8 cellular contexts compared by ENCODE assay signal in genomic region chr20:37902504-37903313, GRCh38. TPM values are rescaled to one million over a fixed set of nuclear protein-coding genes. Genes with fewer than 3 reads are reported as not detected.
DNase-seq lines count a peak whose midpoint lies in the region; ATAC-seq and TF ChIP-seq lines count a peak whose summit lies in the region.

TSS of gene VSTM2L (plus strand) at chr20:37903127. CDS start at chr20:37903351, 224 bp downstream.

- WGBS in heart left ventricle, 4 donors = 5 to 26% (median 7%) methylated on average over 12 to 71 of the region's 71 CpGs

- POLR2A ChIA-PET in activated naive CD8-positive, alpha-beta T cell treated with anti-CD3 and anti-CD28 coated beads, Interleukin-2, amount 10 ng/mL, durations not matched to agents 7 days and 5 days (lab: Charles Lee) = no interaction called here
- POLR2A ChIA-PET in OCI-LY7 (lab: Charles Lee) = no interaction called here

- peaks cover 11% of the 10 kb centered on the region for H3K27me3 ChIP-seq in H7 (ENCODE audit: control insufficient read depth, insufficient read depth, low read length)
- H3K27me3 ChIP-seq in heart left ventricle = peaks cover 17 to 72% (median 30%) of the 10 kb centered on the region in 9 donors

- H3K4me3 ChIP-seq in H7 (ENCODE audit: insufficient read depth, low read depth, low read length) = peak within 1 kb of the TSS; percentile 60
- peak within 1 kb of the TSS; percentile 23 to 54 (median 46) for H3K4me3 ChIP-seq in heart left ventricle
- no peak within 1 kb of the TSS for H3K4me3 ChIP-seq in OCI-LY7 (ENCODE audit: low read depth, low read length, poor library complexity, severe bottlenecking)

- intact Hi-C loops in heart left ventricle (cut with DNase I) = loop anchor here in 5 of 10 donors (5.0 to 10.0 kb wide), 4 partner anchors 90 to 322 kb away; no protein-coding TSS in a partner anchor
- intact Hi-C loops in OCI-LY7 (cut with micrococcal nuclease; ENCODE audit: unreplicated experiment) = loop anchor here (2.0 kb wide), 1 partner anchor 90 kb away; no protein-coding TSS in a partner anchor

- BruUV-seq in OCI-LY7 (replicated peaks; lab: Mats Ljungman, UMichigan) = no TSS peak

- H3K4me2 ChIP-seq in OCI-LY7 (ENCODE audit: low read length) = no peak within 1 kb of the TSS

- H3K79me2 ChIP-seq in OCI-LY7 (ENCODE audit: insufficient read depth, low read depth, low read length) = no peaks in the 10 kb centered on the region

- TF ChIP-seq CTCF in AG09319 (IDR thresholded peaks at IDR 0.05; ENCODE audit: low read depth, low read length) (no peak), heart left ventricle (IDR thresholded peaks at IDR 0.05) (no peak), OCI-LY7 (conservative IDR thresholded peaks at IDR 0.05; ENCODE audit: low read length) (no peak)

- H3K4me1 ChIP-seq in heart left ventricle = peaks cover 0 to 17% (median 5%) of the 10 kb centered on the region in 12 donors
- no peaks in the 10 kb centered on the region for H3K4me1 ChIP-seq in OCI-LY7 (ENCODE audit: insufficient read depth, low read length, poor library complexity, severe bottlenecking)

- peaks cover 8% of the 10 kb centered on the region for H3K4me1 Mint-ChIP-seq in activated naive CD8-positive, alpha-beta T cell treated with anti-CD3 and anti-CD28 coated beads, Interleukin-2, amount 10 ng/mL, durations not matched to agents 7 days and 5 days

- no peak for TF ChIP-seq POLR2A in heart left ventricle (IDR thresholded peaks at IDR 0.05)

- H3K9me2 ChIP-seq in OCI-LY7 (ENCODE audit: insufficient read depth, low read length) = no peaks in the 10 kb centered on the region

- H3K27me3 Mint-ChIP-seq in activated naive CD8-positive, alpha-beta T cell treated with anti-CD3 and anti-CD28 coated beads, Interleukin-2, amount 10 ng/mL, durations not matched to agents 7 days and 5 days = peaks cover 55% of the 10 kb centered on the region

- no peak for ATAC-seq in activated naive CD8-positive, alpha-beta T cell treated with anti-CD3 and anti-CD28 coated beads, Interleukin-2, amount 10 ng/mL, durations not matched to agents 7 days and 5 days (ENCODE audit: low read depth)
- ATAC-seq in heart left ventricle (peak in 3 of 4 donors; percentile 14 to 53 (median 48)), GM19467 (IDR thresholded peaks at IDR 0.05; ENCODE audit: unreplicated experiment) (no peak)

- peak within 1 kb of the TSS in 2 of 12 donors; percentile 20 to 50 for H3K27ac ChIP-seq in heart left ventricle
- no peak within 1 kb of the TSS for H3K27ac ChIP-seq in OCI-LY7 (ENCODE audit: low read depth, low read length, poor library complexity, severe bottlenecking)

- peak within 1 kb of the TSS; percentile 62 for H3K4me3 Mint-ChIP-seq in activated naive CD8-positive, alpha-beta T cell treated with anti-CD3 and anti-CD28 coated beads, Interleukin-2, amount 10 ng/mL, durations not matched to agents 7 days and 5 days

- no peaks in the 10 kb centered on the region for H3K36me3 ChIP-seq in H7 (replicated peaks; ENCODE audit: control insufficient read depth, insufficient read depth, low read length)
- H3K36me3 ChIP-seq in heart left ventricle = no peaks in the 10 kb centered on the region
- no peaks in the 10 kb centered on the region for H3K36me3 ChIP-seq in OCI-LY7 (ENCODE audit: insufficient read depth, low read length)

- H3K36me3 Mint-ChIP-seq in activated naive CD8-positive, alpha-beta T cell treated with anti-CD3 and anti-CD28 coated beads, Interleukin-2, amount 10 ng/mL, durations not matched to agents 7 days and 5 days = no peaks in the 10 kb centered on the region

- H3K9me3 Mint-ChIP-seq in activated naive CD8-positive, alpha-beta T cell treated with anti-CD3 and anti-CD28 coated beads, Interleukin-2, amount 10 ng/mL, durations not matched to agents 7 days and 5 days = no peaks in the 10 kb centered on the region

- no peak within 1 kb of the TSS for H3K27ac Mint-ChIP-seq in activated naive CD8-positive, alpha-beta T cell treated with anti-CD3 and anti-CD28 coated beads, Interleukin-2, amount 10 ng/mL, durations not matched to agents 7 days and 5 days

- DNase-seq in AG09319 (ENCODE audit: extremely low read depth, low read depth) (peak; percentile 56), H7 (peak; percentile 91), heart left ventricle (peak in 1 of 5 donors; percentile 48), retina (peak; percentile 70), OCI-LY7 (ENCODE audit: low spot score) (no peak), mesenteric fat pad (ENCODE audit: low spot score) (no peak)
- no peak for DNase-seq in activated naive CD8-positive, alpha-beta T cell treated with anti-CD3 and anti-CD28 coated beads, Interleukin-2, amount 10 ng/mL, durations not matched to agents 7 days and 5 days

- no peaks in the 10 kb centered on the region for H3K9me3 ChIP-seq in heart left ventricle
- H3K9me3 ChIP-seq in OCI-LY7 (ENCODE audit: low read length) = no peaks in the 10 kb centered on the region

- no peaks in the 10 kb centered on the region for H4K20me1 ChIP-seq in OCI-LY7 (ENCODE audit: insufficient read depth, low read length)

- no peak within 1 kb of the TSS for H2AFZ ChIP-seq in OCI-LY7 (ENCODE audit: low read length)

- CTCF ChIA-PET in OCI-LY7 (lab: Charles Lee; ENCODE audit: unreplicated experiment) = no interaction called here

RNA-seq across cellular contexts. Expression of gene VSTM2L, which starts in this region (rescaled TPM):
- total RNA-seq in H7 (2014; rRNA removed; shearing (Covaris generic)) = 2.7 and 5.8 TPM in 2 replicates
- not detected for total RNA-seq in activated naive CD8-positive, alpha-beta T cell treated with anti-CD3 and anti-CD28 coated beads, Interleukin-2, amount 10 ng/mL, durations not matched to agents 7 days and 5 days
- total RNA-seq in heart left ventricle (10 to 100 TPM in 5 of 9 donors, 1 to 10 TPM in 4; 3.7 to 49.5 (median 17.4) TPM), OCI-LY7 (2022) (0.17 TPM in 1 of 2 replicates, not detected in the other), mesenteric fat pad (0.93 TPM)
- 10 to 100 TPM; 10.7 to 28.1 TPM for polyA plus RNA-seq in heart left ventricle
- not detected in 2 replicates for total RNA-seq in OCI-LY7 (2014; rRNA removed; shearing (Covaris generic))

Comparison
In these comparisons a context has a peak if more than half of its experiments do, and no peak if none do; other contexts are left out.
1. DNase-seq: peak in AG09319 (single experiment), H7 (single experiment) and retina (single experiment); none in activated naive CD8-positive, alpha-beta T cell treated with anti-CD3 and anti-CD28 coated beads, Interleukin-2, amount 10 ng/mL, durations not matched to agents 7 days and 5 days (single experiment), OCI-LY7 (single experiment) and mesenteric fat pad (single experiment).
2. ATAC-seq: peak in heart left ventricle (3 of 4); none in activated naive CD8-positive, alpha-beta T cell treated with anti-CD3 and anti-CD28 coated beads, Interleukin-2, amount 10 ng/mL, durations not matched to agents 7 days and 5 days (single experiment) and GM19467 (single experiment).